9 cellular contexts compared by ENCODE assay signal in genomic region chr17:76536511-76537287, GRCh38. TPM values are rescaled to one million over a fixed set of nuclear protein-coding genes. Genes with fewer than 3 reads are reported as not detected.
DNase-seq lines count a peak whose midpoint lies in the region; ATAC-seq and TF ChIP-seq lines count a peak whose summit lies in the region.
"Had no signal": no experiment of that assay in that cellular context is flagged by ENCODE, and none has a peak within 500 bp of the region (broad histone marks: within the 10 kb centered on the region; RNA-seq: fewer than 3 reads in every experiment).

No MANE protein-coding gene starts in this region.

- TF ChIP-seq POLR2A in esophagus muscularis mucosa (IDR thresholded peaks at IDR 0.05; ENCODE audit: low read depth) (no peak), thyroid gland (IDR thresholded peaks at IDR 0.05) (no peak)

- H3K27me3 Mint-ChIP-seq in mesothelial cell of epicardium (ENCODE audit: low read depth), result peaks cover 41% of the 10 kb centered on the region
- H3K27me3 Mint-ChIP-seq in stimulated activated naive B cell treated with anti-CD40 and anti-IgM and Interleukin-4, amounts not matched to agents 10 μg/mL and 1 μg/mL and 100 μg/mL, for 72 hours, result peaks cover 37 to 51% of the 10 kb centered on the region in 2 donors

- no peaks in the 10 kb centered on the region for H3K36me3 Mint-ChIP-seq in mesothelial cell of epicardium
- H3K36me3 Mint-ChIP-seq in stimulated activated naive B cell treated with anti-CD40 and anti-IgM and Interleukin-4, amounts not matched to agents 10 μg/mL and 1 μg/mL and 100 μg/mL, for 72 hours, result no peaks in the 10 kb centered on the region

- H3K9me3 Mint-ChIP-seq in mesothelial cell of epicardium, result no peaks in the 10 kb centered on the region
- H3K9me3 Mint-ChIP-seq in stimulated activated naive B cell treated with anti-CD40 and anti-IgM and Interleukin-4, amounts not matched to agents 10 μg/mL and 1 μg/mL and 100 μg/mL, for 72 hours, result no peaks in the 10 kb centered on the region

- peaks cover 35% of the 10 kb centered on the region for H3K4me1 Mint-ChIP-seq in mesothelial cell of epicardium
- H3K4me1 Mint-ChIP-seq in stimulated activated naive B cell treated with anti-CD40 and anti-IgM and Interleukin-4, amounts not matched to agents 10 μg/mL and 1 μg/mL and 100 μg/mL, for 72 hours, result peaks cover 31 to 39% of the 10 kb centered on the region in 2 donors

- H3K4me1 ChIP-seq in Panc1 (ENCODE audit: control insufficient read depth, insufficient read depth, low read length), result peaks cover 28% of the 10 kb centered on the region
- peaks cover 25 to 72% (median 61%) of the 10 kb centered on the region in 4 donors for H3K4me1 ChIP-seq in esophagus muscularis mucosa
- peaks cover 16 to 41% of the 10 kb centered on the region in 2 donors for H3K4me1 ChIP-seq in thyroid gland
- H3K4me1 ChIP-seq in effector memory CD4-positive, alpha-beta T cell (ENCODE audit: control insufficient read depth, insufficient read depth, low read length, poor library complexity, severe bottlenecking), result peaks cover 14% of the 10 kb centered on the region

- intact Hi-C loops in Panc1 (cut with micrococcal nuclease; ENCODE audit: unreplicated experiment), result no loop called here
- intact Hi-C loops in esophagus muscularis mucosa (cut with DNase I), result no loop called here
- intact Hi-C loops in thyroid gland (cut with DNase I), result no loop called here

- peak overlapping the region in 1 of 2 experiments; percentile 23; a peak in 2 of 4 replicates for H3K4me3 ChIP-seq in Panc1 (ENCODE audit: low read depth in 2 of 2, low read length in 2 of 2)
- peak overlapping the region; percentile 55 to 61 (median 56) for H3K4me3 ChIP-seq in esophagus muscularis mucosa
- H3K4me3 ChIP-seq in thyroid gland (replicated peaks in 1 of 3), result peak overlapping the region in 1 of 3 donors; percentile 47
- H3K4me3 ChIP-seq in effector memory CD4-positive, alpha-beta T cell (ENCODE audit: insufficient read depth, low read depth, low read length, poor library complexity, severe bottlenecking), result no peak overlapping the region

- peak overlapping the region; percentile 50 for H3K4me3 Mint-ChIP-seq in mesothelial cell of epicardium
- no peak overlapping the region for H3K4me3 Mint-ChIP-seq in stimulated activated naive B cell treated with anti-CD40 and anti-IgM and Interleukin-4, amounts not matched to agents 10 μg/mL and 1 μg/mL and 100 μg/mL, for 72 hours

- CTCF ChIA-PET in Panc1 (lab: Charles Lee), result interaction anchor here (0.5 to 1.7 kb wide), 5 partner anchors 10 to 68 kb away, joined by 3 to 13 read pairs (median 6); partner anchors contain the start of gene ST6GALNAC2

- TF ChIP-seq EP300 in esophagus muscularis mucosa (IDR thresholded peaks at IDR 0.05), result no peak

- no TSS peak for BruUV-seq in Panc1 (replicated peaks; lab: Mats Ljungman, UMichigan)

- in situ Hi-C loops in Panc1 (cut with HindIII; ENCODE audit: low pct_unique_long_range_greater_than_20kb, low sequenced_read_pairs), result no loop called here

- no peak overlapping the region for H3K27ac Mint-ChIP-seq in mesothelial cell of epicardium
- no peak overlapping the region for H3K27ac Mint-ChIP-seq in stimulated activated naive B cell treated with anti-CD40 and anti-IgM and Interleukin-4, amounts not matched to agents 10 μg/mL and 1 μg/mL and 100 μg/mL, for 72 hours

- H3K27ac ChIP-seq in Panc1 (ENCODE audit: low read length), result 0 out of 2 replicates have a peak overlapping the region, but pooled peaks have one; percentile 1
- peak overlapping the region; percentile 74 to 84 (median 78) for H3K27ac ChIP-seq in esophagus muscularis mucosa (replicated peaks in 1 of 4)
- peak overlapping the region; percentile 52 to 67 (median 66) for H3K27ac ChIP-seq in thyroid gland
- no peak overlapping the region for H3K27ac ChIP-seq in effector memory CD4-positive, alpha-beta T cell (ENCODE audit: insufficient read depth, low read length, poor library complexity, severe bottlenecking)

- ATAC-seq in Panc1, result no peak
- no peak for ATAC-seq in stimulated activated naive B cell treated with anti-CD40 and anti-IgM and Interleukin-4, amounts not matched to agents 10 μg/mL and 1 μg/mL and 100 μg/mL, for 72 hours (replicated peaks)

- POLR2A ChIA-PET in Panc1 (lab: Charles Lee), result interaction anchor here (0.5 to 0.6 kb wide), 2 partner anchors 20 to 45 kb away, joined by 3 read pairs; no protein-coding TSS in a partner anchor

- H3K9me3 ChIP-seq in Panc1 (ENCODE audit: control insufficient read depth, insufficient read depth, low read depth, low read length) (no peaks in the 10 kb centered on the region), esophagus muscularis mucosa (no peaks in the 10 kb centered on the region), thyroid gland (no peaks in the 10 kb centered on the region)
- no peaks in the 10 kb centered on the region for H3K9me3 ChIP-seq in effector memory CD4-positive, alpha-beta T cell (ENCODE audit: control insufficient read depth, low read length)

- no peak for DNase-seq in Panc1 (ENCODE audit: low read depth, low spot score)
- no peak for DNase-seq in esophagus muscularis mucosa (ENCODE audit: extremely low spot score)
- no peak for DNase-seq in mesothelial cell of epicardium (ENCODE audit: low spot score in 2 of 2, unreplicated experiment in 2 of 2)
- no peak for DNase-seq in thyroid gland
- DNase-seq in stimulated activated naive B cell treated with anti-CD40 and anti-IgM and Interleukin-4, amounts not matched to agents 10 μg/mL and 1 μg/mL and 100 μg/mL, for 72 hours, result no peak
- DNase-seq in effector memory CD4-positive, alpha-beta T cell, result no peak
- no peak for DNase-seq in DMS 273 (lab: John Stamatoyannopoulos, UW; ENCODE audit: unreplicated experiment)
- DNase-seq: activated naive CD4-positive, alpha-beta T cell treated with Interleukin-2 at 50 U/mL for 16 hours; erythroblast had no signal

- H3K27me3 ChIP-seq in Panc1 (ENCODE audit: control insufficient read depth, insufficient read depth, low read length) (no peaks in the 10 kb centered on the region; the same call in 1 of the 2 replicates), esophagus muscularis mucosa (peaks cover 5 to 53% (median 14%) of the 10 kb centered on the region in 4 donors), thyroid gland (no peaks in the 10 kb centered on the region)
- peaks cover 22% of the 10 kb centered on the region for H3K27me3 ChIP-seq in effector memory CD4-positive, alpha-beta T cell (replicated peaks; ENCODE audit: control insufficient read depth, insufficient read depth, low read length, poor library complexity, severe bottlenecking)

- WGBS in esophagus muscularis mucosa, result 71% methylated on average over 17 of the region's 25 CpGs
- 69 to 84% methylated on average over 9 to 16 of the region's 25 CpGs for WGBS in thyroid gland, 2 donors

- H3K36me3 ChIP-seq in Panc1 (ENCODE audit: control insufficient read depth, insufficient read depth, low read length), result no peaks in the 10 kb centered on the region
- H3K36me3 ChIP-seq in esophagus muscularis mucosa, result no peaks in the 10 kb centered on the region
- H3K36me3 ChIP-seq in thyroid gland, result no peaks in the 10 kb centered on the region
- no peaks in the 10 kb centered on the region for H3K36me3 ChIP-seq in effector memory CD4-positive, alpha-beta T cell (ENCODE audit: control insufficient read depth, insufficient read depth, low read length)

- TF ChIP-seq CTCF in Panc1 (IDR thresholded peaks at IDR 0.05) (no peak), esophagus muscularis mucosa (IDR thresholded peaks at IDR 0.05) (no peak), mesothelial cell of epicardium (IDR thresholded peaks at IDR 0.05; ENCODE audit: unreplicated experiment) (no peak), thyroid gland (IDR thresholded peaks at IDR 0.05) (no peak)

RNA-seq across cellular contexts. Expression of gene CYGB, which starts 0.8 kb away (rescaled TPM):
- total RNA-seq in Panc1 (2021; ENCODE audit: unreplicated experiment) (6.0 TPM), esophagus muscularis mucosa (10 to 100 TPM; 10.8 to 23.5 (median 20.7) TPM), mesothelial cell of epicardium (8.6 to 10.4 TPM (median 10.1 TPM) in 3 replicates), thyroid gland (10 to 100 TPM; 14.7 to 32.3 (median 25.6) TPM)
- polyA plus RNA-seq in Panc1 (2012; ENCODE audit: insufficient read length), result 16.3 TPM

RNA-seq across cellular contexts. Expression of gene PRCD, which starts 3.1 kb away (rescaled TPM):
- total RNA-seq in Panc1 (2021; ENCODE audit: unreplicated experiment), result 0.54 TPM
- 1.6 TPM for polyA plus RNA-seq in Panc1 (2012; ENCODE audit: insufficient read length)
- 1 to 10 TPM; 1.2 to 5.1 (median 3.8) TPM for total RNA-seq in esophagus muscularis mucosa
- 8.7 to 9.9 TPM (median 9.9 TPM) in 3 replicates for total RNA-seq in mesothelial cell of epicardium
- 1 to 10 TPM; 1.5 to 8.3 (median 4.2) TPM for total RNA-seq in thyroid gland

RNA-seq across cellular contexts. Expression of gene RHBDF2, which starts 35.5 kb away (rescaled TPM):
- 67.8 TPM for total RNA-seq in Panc1 (2021; ENCODE audit: unreplicated experiment)
- polyA plus RNA-seq in Panc1 (2012; ENCODE audit: insufficient read length), result 77.4 TPM
- total RNA-seq in esophagus muscularis mucosa, result 10 to 100 TPM; 12.9 to 22.5 (median 15.4) TPM
- total RNA-seq in mesothelial cell of epicardium, result 19.1 to 21.6 TPM (median 21.5 TPM) in 3 replicates
- 10 to 100 TPM; 16.4 to 31.1 (median 22.1) TPM for total RNA-seq in thyroid gland

RNA-seq across cellular contexts. Expression of gene ST6GALNAC2, which starts 49.0 kb away (rescaled TPM):
- total RNA-seq in Panc1 (2021; ENCODE audit: unreplicated experiment) (23.0 TPM), esophagus muscularis mucosa (10 to 100 TPM in 2 of 4 donors, 1 to 10 TPM in 2; 8.7 to 17.8 (median 13.3) TPM), mesothelial cell of epicardium (1.3 to 1.9 TPM (median 1.5 TPM) in 3 replicates), thyroid gland (10 to 100 TPM; 32.7 to 65.4 (median 42.6) TPM)
- polyA plus RNA-seq in Panc1 (2012; ENCODE audit: insufficient read length), result 26.2 TPM
